ENCODE assay signal across 19 cellular contexts in genomic region chr4:28557755-28558154, GRCh38.
DNase-seq lines count a peak whose midpoint lies in the region; ATAC-seq and TF ChIP-seq lines count a peak whose summit lies in the region.
"Had no signal": no experiment of that assay in that cellular context is flagged by ENCODE, and none has a peak within 500 bp of the region (broad histone marks: within the 10 kb centered on the region; RNA-seq: fewer than 3 reads in every experiment).

No MANE protein-coding gene starts in this region.

- no peak for ATAC-seq in heart right ventricle
- ATAC-seq: naive thymus-derived CD8-positive, alpha-beta T cell; WTC11 had no signal

- H3K4me1 ChIP-seq in heart right ventricle: no peaks in the 10 kb centered on the region
- H3K4me1 ChIP-seq: suprapubic skin had no signal

- no peaks in the 10 kb centered on the region for H3K4me1 Mint-ChIP-seq in activated naive CD4-positive, alpha-beta T cell treated with anti-CD3 and anti-CD28 coated beads, Interleukin-2, amount 10 ng/mL, durations not matched to agents 7 days and 5 days
- H3K4me1 Mint-ChIP-seq: naive thymus-derived CD8-positive, alpha-beta T cell had no signal

- H3K9me3 ChIP-seq in heart right ventricle: no peaks in the 10 kb centered on the region

- DNase-seq in GM04503 (ENCODE audit: low read depth) (peak; percentile 34), MV-4-11 (lab: John Stamatoyannopoulos, UW) (peak; percentile 19), cardiac fibroblast (ENCODE audit: low read depth in 2 of 2) (peak; percentile 1 to 93), non-pigmented ciliary epithelial cell (ENCODE audit: low read depth) (peak; percentile 8), heart right ventricle (no peak), putamen (ENCODE audit: low spot score) (no peak)
- DNase-seq in activated naive CD4-positive, alpha-beta T cell treated with anti-CD3 and anti-CD28 coated beads, Interleukin-2, amount 10 ng/mL, durations not matched to agents 7 days and 5 days: no peak
- DNase-seq: activated CD8-positive, alpha-beta memory T cell treated with anti-CD3 and anti-CD28 coated beads for 24 hours; activated gamma-delta T cell; DMS53; naive thymus-derived CD8-positive, alpha-beta T cell; NCI-H2029 treated with DMSO at 0.1 percent for 48 hours; NCI-H524; PC-9 had no signal

- H3K4me3 ChIP-seq in cardiac fibroblast (replicated peaks in 1 of 2; ENCODE audit: low read depth in 2 of 2, low read length in 2 of 2): no peak overlapping the region
- no peak overlapping the region for H3K4me3 ChIP-seq in heart right ventricle
- H3K4me3 ChIP-seq: lung, PC-9, suprapubic skin had no signal

- H3K36me3 ChIP-seq in heart right ventricle: no peaks in the 10 kb centered on the region
- H3K36me3 ChIP-seq: suprapubic skin had no signal

- H3K27ac ChIP-seq in heart right ventricle: no peak overlapping the region
- H3K27ac ChIP-seq: C4-2B, PC-9, suprapubic skin had no signal

- no peak for TF ChIP-seq CTCF in cardiac fibroblast (IDR thresholded peaks at IDR 0.05; ENCODE audit: low read depth, low read length)
- no peak for TF ChIP-seq CTCF in heart right ventricle (IDR thresholded peaks at IDR 0.05)

- no peak overlapping the region for H3K27ac Mint-ChIP-seq in activated naive CD4-positive, alpha-beta T cell treated with anti-CD3 and anti-CD28 coated beads, Interleukin-2, amount 10 ng/mL, durations not matched to agents 7 days and 5 days
- H3K27ac Mint-ChIP-seq: naive thymus-derived CD8-positive, alpha-beta T cell; WTC11 had no signal

- H3K9me3 Mint-ChIP-seq in activated naive CD4-positive, alpha-beta T cell treated with anti-CD3 and anti-CD28 coated beads, Interleukin-2, amount 10 ng/mL, durations not matched to agents 7 days and 5 days: peaks cover 13% of the 10 kb centered on the region

- no peaks in the 10 kb centered on the region for H3K27me3 ChIP-seq in heart right ventricle
- H3K27me3 ChIP-seq: suprapubic skin had no signal

- no peak overlapping the region for H3K4me3 Mint-ChIP-seq in activated naive CD4-positive, alpha-beta T cell treated with anti-CD3 and anti-CD28 coated beads, Interleukin-2, amount 10 ng/mL, durations not matched to agents 7 days and 5 days
- H3K4me3 Mint-ChIP-seq: brain; naive thymus-derived CD8-positive, alpha-beta T cell; WTC11 had no signal

- no peaks in the 10 kb centered on the region for H3K27me3 Mint-ChIP-seq in activated naive CD4-positive, alpha-beta T cell treated with anti-CD3 and anti-CD28 coated beads, Interleukin-2, amount 10 ng/mL, durations not matched to agents 7 days and 5 days
- H3K27me3 Mint-ChIP-seq: brain; naive thymus-derived CD8-positive, alpha-beta T cell had no signal

- no peaks in the 10 kb centered on the region for H3K36me3 Mint-ChIP-seq in activated naive CD4-positive, alpha-beta T cell treated with anti-CD3 and anti-CD28 coated beads, Interleukin-2, amount 10 ng/mL, durations not matched to agents 7 days and 5 days
- H3K36me3 Mint-ChIP-seq: brain; naive thymus-derived CD8-positive, alpha-beta T cell had no signal

- intact Hi-C loops in heart right ventricle (cut with DNase I): no loop called here

- WGBS in heart right ventricle, 2 donors: 66 to 83% methylated on average over 2 of the region's 2 CpGs

- CTCF ChIA-PET in activated naive CD4-positive, alpha-beta T cell treated with anti-CD3 and anti-CD28 coated beads, Interleukin-2, amount 10 ng/mL, durations not matched to agents 7 days and 5 days (lab: Charles Lee): no interaction called here

Comparison
In these comparisons a context has a peak if more than half of its experiments do, and no peak if none do; other contexts are left out.
1. DNase-seq: peak in GM04503 (single experiment), MV-4-11 (single experiment), cardiac fibroblast (2 of 2) and non-pigmented ciliary epithelial cell (single experiment); none in heart right ventricle (0 of 2), activated naive CD4-positive, alpha-beta T cell treated with anti-CD3 and anti-CD28 coated beads, Interleukin-2, amount 10 ng/mL, durations not matched to agents 7 days and 5 days (single experiment) and putamen (single experiment).